Comparison of ENCODE assay signal across 10 cellular contexts in the genomic region with DNA sequence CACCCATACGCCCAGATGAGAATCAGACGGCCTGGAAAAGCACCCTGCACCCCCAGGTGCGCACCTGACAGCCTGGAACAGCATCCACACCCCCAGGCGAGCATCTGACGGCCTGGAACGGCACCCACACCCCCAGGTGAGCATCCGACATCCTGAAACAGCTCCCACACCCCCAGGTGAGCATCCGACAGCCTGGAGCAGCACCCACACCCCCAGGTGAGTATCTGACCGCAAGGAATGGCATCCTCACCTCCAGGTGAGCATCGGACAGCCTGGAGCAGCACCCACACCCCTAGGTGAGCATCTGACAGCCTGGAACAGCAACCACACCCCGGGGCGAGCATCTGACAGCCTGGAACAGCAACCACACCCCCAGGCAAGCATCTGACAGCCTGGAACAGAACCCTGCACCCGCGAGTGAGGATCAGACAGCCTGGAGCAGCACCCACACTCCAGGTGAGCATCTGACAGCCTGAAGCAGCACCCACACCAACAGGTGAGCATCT. TPM values are rescaled to one million over a fixed set of nuclear protein-coding genes. Genes with fewer than 3 reads are reported as not detected.
A peak's percentile ranks its signal among the peaks of the same experiment; 100 is the strongest.
DNase-seq lines count a peak whose midpoint lies in the region; ATAC-seq, FAIRE-seq and TF ChIP-seq lines count a peak whose summit lies in the region.
"Not testable (repeated sequence)": the region's sequence is repeated elsewhere in the genome, so short reads cannot be mapped to it uniquely, and the experiment has no call there.
"Had no signal": no experiment of that assay in that cellular context is flagged by ENCODE, and none has a peak within 500 bp of the region (broad histone marks: within the 10 kb centered on the region; RNA-seq: fewer than 3 reads in every experiment).

No MANE protein-coding gene starts in this region.

- intact Hi-C loops in HepG2 (cut with micrococcal nuclease; ENCODE audit: unreplicated experiment), result not testable (repeated sequence)

- not testable (repeated sequence) for TF ChIP-seq RAD21 in HepG2 (CRISPR knock-in tag; IDR thresholded peaks at IDR 0.05)

- 2% methylated on average over 14 of the region's 14 CpGs for WGBS in HepG2 (ENCODE audit: low lambda C conversion rate)
- no CpG with 5 or more reads among the region's 14 CpGs for WGBS in neuronal stem cell (ENCODE audit: extremely low coverage in 2 of 2, insufficient read length in 2 of 2, insufficient replicate concordance in 1 of 2), 2 donors

- not testable (repeated sequence) for H3F3A ChIP-seq in GM23338 (replicated peaks; ENCODE audit: low read depth)

- H4K20me1 ChIP-seq in GM23338 (replicated peaks; ENCODE audit: insufficient read depth); HepG2 (ENCODE audit: insufficient read depth, low read length): not testable (repeated sequence)

- not testable (repeated sequence) for FAIRE-seq in HepG2 (lab: Jason Lieb, UNC)

- H3K36me3 ChIP-seq in GM23338 (ENCODE audit: insufficient read depth); HepG2 (replicated peaks in 1 of 2; ENCODE audit: control insufficient read depth in 1 of 2, insufficient read depth in 2 of 2, low read length in 2 of 2); neuronal stem cell (replicated peaks in 1 of 2; ENCODE audit: control insufficient read depth in 2 of 2, insufficient read depth in 2 of 2, low read length in 2 of 2): not testable (repeated sequence)

- H3K14ac ChIP-seq in neuronal stem cell (ENCODE audit: low read length), result peak overlapping the region; percentile 97

- not testable (repeated sequence) for H2AFZ ChIP-seq in GM23338; HepG2 (ENCODE audit: low read length); neuronal stem cell (ENCODE audit: low read length)

- not testable (repeated sequence) for H3K9ac ChIP-seq in HepG2 (ENCODE audit: insufficient read depth, low read depth, low read length)
- peak overlapping the region; percentile 75 for H3K9ac ChIP-seq in neuronal stem cell (ENCODE audit: low read depth, low read length, poor library complexity)

- peaks cover 43% of the 10 kb centered on the region for H3K36me3 Mint-ChIP-seq in GM23338 (ENCODE audit: low read depth)
- not testable (repeated sequence) for H3K36me3 Mint-ChIP-seq in stimulated activated memory B cell treated with anti-CD40 and anti-IgM and Interleukin-4, amounts not matched to agents 10 μg/mL and 1 μg/mL and 100 μg/mL, for 72 hours

- TF ChIP-seq CTCF in GM23338 (conservative IDR thresholded peaks at IDR 0.05; ENCODE audit: low read depth in 2 of 2); foreskin keratinocyte (conservative IDR thresholded peaks at IDR 0.05); HepG2 (CRISPR knock-in tag; IDR thresholded peaks at IDR 0.05): not testable (repeated sequence)

- DNase-seq in GM23338 (ENCODE audit: low spot score); foreskin keratinocyte; HepG2 (ENCODE audit: low spot score); neuronal stem cell (ENCODE audit: low spot score): not testable (repeated sequence)
- DNase-seq in activated CD4-positive, alpha-beta T cell treated with anti-CD3 and anti-CD28 coated beads for 1 hour, result peak; percentile 7
- DNase-seq in activated T-cell treated with anti-CD3 and anti-CD28 coated beads, Interleukin-2, amount 50 U/mL, for 48 hours, result peak; percentile 16 to 18

- TF ChIP-seq EP300 in HepG2 (IDR thresholded peaks at IDR 0.05; ENCODE audit: low read depth in 2 of 2, low read length in 2 of 2); HepG2 (CRISPR knock-in tag; IDR thresholded peaks at IDR 0.05; ENCODE audit: borderline replicate concordance): not testable (repeated sequence)

- peak overlapping the region; percentile 66 for H2AK5ac ChIP-seq in neuronal stem cell (ENCODE audit: low read depth, low read length)

- H3K27me3 ChIP-seq in GM23338 (ENCODE audit: insufficient read depth); foreskin keratinocyte; HepG2 (ENCODE audit: control insufficient read depth in 1 of 2, insufficient read depth in 2 of 2, low read length in 2 of 2): not testable (repeated sequence)
- H3K27me3 ChIP-seq in neuronal stem cell (ENCODE audit: control insufficient read depth in 3 of 3, insufficient read depth in 3 of 3, low read depth in 1 of 3, low read length in 3 of 3), result peaks cover 2 to 31% (median 7%) of the 10 kb centered on the region in 3 experiments

- CTCF ChIA-PET in HepG2 (lab: Yijun Ruan, JAX; ENCODE audit: low intra/inter-chr PET ratio, low total read pairs), result not testable (repeated sequence)

- H3K79me2 ChIP-seq in GM23338 (replicated peaks; ENCODE audit: insufficient read depth); HepG2 (ENCODE audit: insufficient read depth, low read length): not testable (repeated sequence)

- peak overlapping the region; percentile 26; the same call in 1 of the 3 replicates for H3K4me3 Mint-ChIP-seq in GM23338
- not testable (repeated sequence) for H3K4me3 Mint-ChIP-seq in stimulated activated memory B cell treated with anti-CD40 and anti-IgM and Interleukin-4, amounts not matched to agents 10 μg/mL and 1 μg/mL and 100 μg/mL, for 72 hours

- H2BK12ac ChIP-seq in neuronal stem cell (ENCODE audit: low read length), result peak overlapping the region; percentile 82

- not testable (repeated sequence) for H3K4me3 ChIP-seq in GM23338; HepG2 (replicated peaks in 1 of 3; ENCODE audit: insufficient read depth in 1 of 3, low read depth in 2 of 3, low read length in 3 of 3)
- peak overlapping the region in 1 of 2 donors; percentile 7 for H3K4me3 ChIP-seq in neuronal stem cell (ENCODE audit: low read length in 2 of 2)

- not testable (repeated sequence) for H3K27ac ChIP-seq in GM23338 (ENCODE audit: low read depth); foreskin keratinocyte; HepG2 (ENCODE audit: extremely low read length, insufficient read depth, low read length); neuronal stem cell (replicated peaks; ENCODE audit: low read length)

- H3K4me1 ChIP-seq in GM23338 (ENCODE audit: insufficient read depth); foreskin keratinocyte; HepG2 (ENCODE audit: insufficient read depth, low read length); neuronal stem cell (ENCODE audit: control insufficient read depth in 2 of 2, insufficient read depth in 1 of 2, low read depth in 1 of 2, low read length in 2 of 2): not testable (repeated sequence)

- peak overlapping the region; percentile 54 for H3K4ac ChIP-seq in neuronal stem cell (ENCODE audit: low read length)

- not testable (repeated sequence) for H3K9me2 ChIP-seq in GM23338 (ENCODE audit: insufficient read depth)

- peak overlapping the region; percentile 84 for H3K18ac ChIP-seq in neuronal stem cell (ENCODE audit: low read length)

- H3K4me1 Mint-ChIP-seq in GM23338; stimulated activated memory B cell treated with anti-CD40 and anti-IgM and Interleukin-4, amounts not matched to agents 10 μg/mL and 1 μg/mL and 100 μg/mL, for 72 hours: not testable (repeated sequence)

- H3K23ac ChIP-seq in neuronal stem cell (ENCODE audit: low read depth, low read length, poor library complexity), result peak overlapping the region; percentile 95

- peak overlapping the region; percentile 77 for H2BK5ac ChIP-seq in neuronal stem cell (ENCODE audit: low read length)

- H2BK15ac ChIP-seq in neuronal stem cell (ENCODE audit: low read length), result peak overlapping the region; percentile 96

- H2BK120ac ChIP-seq in neuronal stem cell (ENCODE audit: low read depth, low read length), result peak overlapping the region; percentile 78

- peak overlapping the region; percentile 94 for H4K8ac ChIP-seq in neuronal stem cell (ENCODE audit: low read depth, low read length)

- peaks cover 64% of the 10 kb centered on the region for H3K9me3 Mint-ChIP-seq in GM23338
- H3K9me3 Mint-ChIP-seq in stimulated activated memory B cell treated with anti-CD40 and anti-IgM and Interleukin-4, amounts not matched to agents 10 μg/mL and 1 μg/mL and 100 μg/mL, for 72 hours, result not testable (repeated sequence)

- H3K9me3 ChIP-seq in HepG2 (ENCODE audit: low read length), result not testable (repeated sequence)
- H3K9me3 ChIP-seq in neuronal stem cell (replicated peaks in 1 of 2; ENCODE audit: control insufficient read depth in 2 of 2, insufficient read depth in 1 of 2, low read depth in 1 of 2, low read length in 2 of 2), result peaks cover 0 to 21% of the 10 kb centered on the region in 2 donors

- H3K27ac Mint-ChIP-seq in GM23338; stimulated activated memory B cell treated with anti-CD40 and anti-IgM and Interleukin-4, amounts not matched to agents 10 μg/mL and 1 μg/mL and 100 μg/mL, for 72 hours: not testable (repeated sequence)

- peaks cover 10% of the 10 kb centered on the region for H3K79me1 ChIP-seq in neuronal stem cell (ENCODE audit: low read depth, low read length)

- H3K27me3 Mint-ChIP-seq in GM23338 (ENCODE audit: insufficient read depth, low read depth, poor library complexity), result peaks cover 34% of the 10 kb centered on the region
- H3K27me3 Mint-ChIP-seq in stimulated activated memory B cell treated with anti-CD40 and anti-IgM and Interleukin-4, amounts not matched to agents 10 μg/mL and 1 μg/mL and 100 μg/mL, for 72 hours, result peaks cover 47% of the 10 kb centered on the region

- POLR2A ChIA-PET in HepG2 (lab: Yijun Ruan, JAX), result not testable (repeated sequence)

- not testable (repeated sequence) for ATAC-seq in GM23338
- ATAC-seq in foreskin keratinocyte (peak; percentile 49), HepG2 (peak; percentile 49; the same call in 2 of the 3 replicates)
- peak; percentile 67 for ATAC-seq in stimulated activated memory B cell treated with anti-CD40 and anti-IgM and Interleukin-4, amounts not matched to agents 10 μg/mL and 1 μg/mL and 100 μg/mL, for 72 hours

- not testable (repeated sequence) for BruUV-seq in HepG2 (replicated peaks; lab: Mats Ljungman, UMichigan)

- H4K91ac ChIP-seq in neuronal stem cell (ENCODE audit: low read depth, low read length, poor library complexity), result not testable (repeated sequence)

- not testable (repeated sequence) for TF ChIP-seq POLR2A in HepG2 (IDR thresholded peaks at IDR 0.05; ENCODE audit: insufficient read depth in 1 of 2, low read depth in 2 of 2, low read length in 2 of 2)

- in situ Hi-C loops in HepG2 (cut with HindIII; ENCODE audit: extremely low pct_ligation_motif_present, low pct_unique_long_range_greater_than_20kb), result not testable (repeated sequence)

- H3K4me2 ChIP-seq in GM23338; HepG2 (ENCODE audit: low read depth, low read length); neuronal stem cell (ENCODE audit: insufficient read depth, low read length, poor library complexity, severe bottlenecking): not testable (repeated sequence)

RNA-seq across cellular contexts. Expression of gene MMEL1, which starts 21.7 kb away (rescaled TPM):
- total RNA-seq in GM23338 (2014; rRNA removed; shearing (Covaris generic)), result 0.43 and 0.90 TPM in 2 replicates
- polyA plus RNA-seq in GM23338 (2016; fragmentation: Nextera tagmentation; extraction: Ambion mirVana), result 0.57 and 0.71 TPM in 2 replicates
- 0.20 TPM in 1 of 2 replicates, not detected in the other for total RNA-seq in foreskin keratinocyte
- 0.29 and 0.56 TPM in 2 replicates for polyA plus RNA-seq in foreskin keratinocyte
- total RNA-seq in HepG2 (2016; rRNA removed; fragmentation: Illumina TruSeq; extraction: Trizol), result not detected in 2 replicates
- not detected in 2 replicates for total RNA-seq in HepG2 (2016; cell fraction: cytosol; rRNA removed; fragmentation: Illumina TruSeq; extraction: Trizol; ENCODE audit: low read depth)
- total RNA-seq in HepG2 (2016; cell fraction: insoluble cytoplasmic fraction; rRNA removed; fragmentation: Illumina TruSeq; extraction: Trizol), result not detected in 2 replicates
- total RNA-seq in HepG2 (2016; cell fraction: membrane; rRNA removed; fragmentation: Illumina TruSeq; extraction: Trizol), result not detected in 2 replicates
- total RNA-seq in HepG2 (2016; cell fraction: nucleus; rRNA removed; fragmentation: Illumina TruSeq; extraction: Trizol), result not detected in 2 replicates
- polyA plus RNA-seq in HepG2 (2011; rRNA removed), result 0.48 and 1.6 TPM in 2 replicates
- 0.54 and 0.78 TPM in 2 replicates for polyA plus RNA-seq in HepG2 (2011; cell fraction: cytosol; rRNA removed)
- 3.3 and 4.7 TPM in 2 replicates for polyA plus RNA-seq in HepG2 (2011; cell fraction: nucleus; rRNA removed)
- polyA plus RNA-seq in HepG2 (2012), result 0.37 and 0.43 TPM in 2 replicates
- polyA plus RNA-seq in HepG2 (2016; cell fraction: cytosol; fragmentation: Illumina TruSeq; extraction: Trizol; ENCODE audit: low read depth), result not detected in 2 replicates
- not detected in 2 replicates for polyA plus RNA-seq in HepG2 (2016; cell fraction: insoluble cytoplasmic fraction; fragmentation: Illumina TruSeq; extraction: Trizol; ENCODE audit: low read depth)
- not detected in 2 replicates for polyA plus RNA-seq in HepG2 (2016; cell fraction: membrane; fragmentation: Illumina TruSeq; extraction: Trizol; ENCODE audit: low read depth)
- not detected in 2 replicates for polyA plus RNA-seq in HepG2 (2016; cell fraction: nucleus; fragmentation: Illumina TruSeq; extraction: Trizol; ENCODE audit: insufficient read depth, low read depth)
- 0.72 TPM in 1 of 2 replicates, not detected in the other for polyA minus RNA-seq in HepG2 (2011; rRNA and poly(A)+ RNA removed; ENCODE audit: low replicate concordance)
- 1.3 TPM in 1 of 2 replicates, not detected in the other for polyA minus RNA-seq in HepG2 (2011; cell fraction: cytosol; rRNA and poly(A)+ RNA removed)
- 0.39 and 0.62 TPM in 2 replicates for polyA minus RNA-seq in HepG2 (2011; cell fraction: nucleus; rRNA and poly(A)+ RNA removed)
- polyA plus RNA-seq in neuronal stem cell (2013, experiment 1 of 2), result 1.1 TPM
- polyA plus RNA-seq in neuronal stem cell (2013, experiment 2 of 2), result 1.4 TPM
- total RNA-seq: ascending aorta, OCI-LY7, WTC11 had no signal
